9 cellular contexts compared by ENCODE assay signal in the genomic region with DNA sequence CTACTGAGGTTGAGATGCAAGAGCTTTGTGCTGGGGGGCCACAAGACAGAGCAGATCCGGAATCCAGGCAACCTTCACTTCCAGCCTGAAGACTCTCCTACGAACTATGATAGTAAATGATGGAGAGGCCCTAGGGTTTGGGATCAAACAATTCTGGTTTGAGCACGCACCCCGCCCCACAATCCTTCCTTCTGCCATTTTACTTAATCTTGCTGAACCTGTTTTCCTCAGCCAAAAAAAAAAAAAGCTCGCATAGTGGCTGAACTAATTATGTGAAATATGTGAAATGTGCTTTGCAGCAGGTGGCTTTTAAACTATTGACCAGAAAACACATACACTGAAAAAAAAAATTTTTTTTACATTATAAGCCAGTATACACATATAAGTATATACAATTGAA. TPM values are rescaled to one million over a fixed set of nuclear protein-coding genes. Genes with fewer than 3 reads are reported as not detected.
DNase-seq lines count a peak whose midpoint lies in the region; ATAC-seq and TF ChIP-seq lines count a peak whose summit lies in the region.
"Had no signal": no experiment of that assay in that cellular context is flagged by ENCODE, and none has a peak within 500 bp of the region (broad histone marks: within the 10 kb centered on the region; RNA-seq: fewer than 3 reads in every experiment).

No MANE protein-coding gene starts in this region.

- in situ Hi-C loops in transverse colon (cut with MboI; ENCODE audit: low pct_ligation_motif_present in 1 of 4, low pct_unique_long_range_greater_than_20kb in 1 of 4, low sequenced_read_pairs in 3 of 4) = no loop called here

- H3K4me1 ChIP-seq in cardiac muscle cell (ENCODE audit: low read depth) = peaks cover 9% of the 10 kb centered on the region
- peaks cover 0 to 14% of the 10 kb centered on the region in 2 donors for H3K4me1 ChIP-seq in ascending aorta
- peaks cover 28% of the 10 kb centered on the region for H3K4me1 ChIP-seq in lower lobe of right lung
- H3K4me1 ChIP-seq in transverse colon = peaks cover 13 to 29% (median 14%) of the 10 kb centered on the region in 4 donors

- ATAC-seq in left ventricle myocardium superior (no peak), lower lobe of right lung (no peak)

- TF ChIP-seq POLR2A in transverse colon (IDR thresholded peaks at IDR 0.05) = no peak

- DNase-seq in cardiac muscle cell (ENCODE audit: low read depth in 1 of 2, low spot score in 1 of 2) = no peak
- no peak for DNase-seq in left ventricle myocardium superior
- DNase-seq in ascending aorta (ENCODE audit: low spot score in 2 of 2) = no peak
- no peak for DNase-seq in lower lobe of right lung
- DNase-seq in transverse colon = no peak
- no peak for DNase-seq in NCI-H2107 (lab: John Stamatoyannopoulos, UW)
- no peak for DNase-seq in GM19240 (ENCODE audit: insufficient read length, low spot score)
- DNase-seq in H4 (ENCODE audit: low spot score) = no peak

- H3K27me3 ChIP-seq in cardiac muscle cell (no peaks in the 10 kb centered on the region), ascending aorta (no peaks in the 10 kb centered on the region), lower lobe of right lung (ENCODE audit: low read depth) (no peaks in the 10 kb centered on the region), transverse colon (no peaks in the 10 kb centered on the region)

- no peaks in the 10 kb centered on the region for H3K36me3 ChIP-seq in cardiac muscle cell
- no peaks in the 10 kb centered on the region for H3K36me3 ChIP-seq in ascending aorta
- peaks cover 9% of the 10 kb centered on the region for H3K36me3 ChIP-seq in lower lobe of right lung
- H3K36me3 ChIP-seq in transverse colon = no peaks in the 10 kb centered on the region

- intact Hi-C loops in left ventricle myocardium superior (cut with micrococcal nuclease) = no loop called here
- intact Hi-C loops in ascending aorta (cut with DNase I) = loop anchor here (2.0 kb wide), 2 partner anchors 17 to 79 kb away; a partner anchor contains a TSS
- intact Hi-C loops in lower lobe of right lung (cut with DNase I) = no loop called here
- intact Hi-C loops in transverse colon (cut with DNase I; ENCODE audit: low total_unique reads) = no loop called here

- H3K27ac ChIP-seq in cardiac muscle cell = no peak overlapping the region
- H3K27ac ChIP-seq in ascending aorta = no peak overlapping the region
- peak overlapping the region; percentile 93 for H3K27ac ChIP-seq in lower lobe of right lung
- peak overlapping the region; percentile 89 to 95 (median 91) for H3K27ac ChIP-seq in transverse colon

- H3K9me3 ChIP-seq in cardiac muscle cell (ENCODE audit: low read depth) (no peaks in the 10 kb centered on the region), ascending aorta (no peaks in the 10 kb centered on the region), lower lobe of right lung (no peaks in the 10 kb centered on the region), transverse colon (no peaks in the 10 kb centered on the region)

- TF ChIP-seq CTCF in cardiac muscle cell (IDR thresholded peaks at IDR 0.05; ENCODE audit: low read depth, low read length) (no peak), ascending aorta (IDR thresholded peaks at IDR 0.05) (no peak), lower lobe of right lung (IDR thresholded peaks at IDR 0.05) (no peak), transverse colon (IDR thresholded peaks at IDR 0.05) (peak in 1 of 5 experiments; percentile 14)

- H3K4me3 ChIP-seq in cardiac muscle cell = peak overlapping the region; percentile 64
- H3K4me3 ChIP-seq in ascending aorta = peak overlapping the region; percentile 83 to 85
- H3K4me3 ChIP-seq in lower lobe of right lung = peak overlapping the region; percentile 76
- peak overlapping the region in 3 of 4 donors; percentile 48 to 91 (median 59) for H3K4me3 ChIP-seq in transverse colon

- no peak for TF ChIP-seq EP300 in transverse colon (IDR thresholded peaks at IDR 0.05; ENCODE audit: low read depth)

- 52 to 71% methylated on average over 4 to 5 of the region's 5 CpGs for WGBS in transverse colon (ENCODE audit: low coverage in 1 of 2), 2 donors

RNA-seq across cellular contexts. Expression of a gene that starts 0.7 kb away (rescaled TPM):
- total RNA-seq in cardiac muscle cell = 23.6 and 30.4 TPM in 2 replicates
- 45.2 and 45.5 TPM in 2 replicates for polyA plus RNA-seq in cardiac muscle cell
- 14.7 TPM for total RNA-seq in left ventricle myocardium superior
- total RNA-seq in ascending aorta = 19.9 TPM
- 43.8 TPM for total RNA-seq in lower lobe of right lung
- 10 to 100 TPM; 29.5 to 90.6 (median 48.4) TPM for total RNA-seq in transverse colon
- 6.8 and 9.5 TPM in 2 replicates for total RNA-seq in H4 (2014; rRNA removed; shearing (Covaris generic))

RNA-seq across cellular contexts. Expression of a gene that starts 17.0 kb away (rescaled TPM):
- total RNA-seq in cardiac muscle cell (96.3 and 124 TPM in 2 replicates), left ventricle myocardium superior (59.0 TPM), ascending aorta (36.3 TPM), lower lobe of right lung (62.2 TPM), transverse colon (10 to 100 TPM; 35.4 to 82.4 (median 49.2) TPM)
- polyA plus RNA-seq in cardiac muscle cell = 112 and 129 TPM in 2 replicates
- total RNA-seq in H4 (2014; rRNA removed; shearing (Covaris generic)) = 96.4 and 97.5 TPM in 2 replicates

RNA-seq across cellular contexts. Expression of a gene that starts 23.0 kb away (rescaled TPM):
- total RNA-seq in cardiac muscle cell (not detected in 2 replicates), left ventricle myocardium superior (1.1 TPM), ascending aorta (9.7 TPM), lower lobe of right lung (0.77 TPM), transverse colon (under 1 TPM in 3 of 4 donors, not detected in 1; 0.14 to 0.32 (median 0.20) TPM)
- 1.3 and 1.4 TPM in 2 replicates for polyA plus RNA-seq in cardiac muscle cell
- total RNA-seq in H4 (2014; rRNA removed; shearing (Covaris generic)) = 0.04 TPM in 1 of 2 replicates, not detected in the other
- total RNA-seq: pulmonary artery endothelial cell had no signal

RNA-seq across cellular contexts. Expression of a gene that starts 45.0 kb away (rescaled TPM):
- total RNA-seq in cardiac muscle cell (not detected in 2 replicates), left ventricle myocardium superior (not detected), ascending aorta (not detected), lower lobe of right lung (not detected), transverse colon (not detected)
- 0.15 TPM in 1 of 2 replicates, not detected in the other for polyA plus RNA-seq in cardiac muscle cell
- not detected in 2 replicates for total RNA-seq in H4 (2014; rRNA removed; shearing (Covaris generic))
- total RNA-seq: pulmonary artery endothelial cell had no signal

Comparison
In these comparisons a context has a peak if more than half of its experiments do, and no peak if none do; other contexts are left out.
1. H3K27ac ChIP-seq: peak in lower lobe of right lung (single experiment) and transverse colon (4 of 4); none in cardiac muscle cell (single experiment) and ascending aorta (0 of 2).
2. Peak in every context shown above with its lines, with median percentiles within 50 percentile points of each other: H3K4me3 ChIP-seq.